Comparison of ENCODE assay signal across 8 cellular contexts in genomic region chr5:431001-431710, GRCh38. TPM values are rescaled to one million over a fixed set of nuclear protein-coding genes. Genes with fewer than 3 reads are reported as not detected.
DNase-seq lines count a peak whose midpoint lies in the region; ATAC-seq and TF ChIP-seq lines count a peak whose summit lies in the region.

No MANE protein-coding gene starts in this region.

- H3K9me3 Mint-ChIP-seq in neural progenitor cell = peaks cover 3% of the 10 kb centered on the region

- H2AFZ ChIP-seq in neural progenitor cell (replicated peaks) = no peak overlapping the region

- no peaks in the 10 kb centered on the region for H3K27me3 ChIP-seq in neural progenitor cell

- no peaks in the 10 kb centered on the region for H3K36me3 ChIP-seq in neural progenitor cell

- no peaks in the 10 kb centered on the region for H3K79me2 ChIP-seq in neural progenitor cell (ENCODE audit: low read depth)

- H3K27ac Mint-ChIP-seq in neural progenitor cell = no peak overlapping the region

- H3K36me3 Mint-ChIP-seq in neural progenitor cell = peaks cover 3% of the 10 kb centered on the region

- H3K4me3 ChIP-seq in epithelial cell of proximal tubule (ENCODE audit: low read depth, low read length) = no peak overlapping the region
- H3K4me3 ChIP-seq in neural progenitor cell = no peak overlapping the region

- H3K4me3 Mint-ChIP-seq in neural progenitor cell = no peak overlapping the region

- ATAC-seq in GM21619 (IDR thresholded peaks at IDR 0.05; ENCODE audit: unreplicated experiment) (peak; percentile 70), GM19324 (IDR thresholded peaks at IDR 0.05; ENCODE audit: low FRiP score, unreplicated experiment) (no peak)

- no peaks in the 10 kb centered on the region for H3K9me3 ChIP-seq in neural progenitor cell (ENCODE audit: low read depth)

- peaks cover 4% of the 10 kb centered on the region for H3K27me3 Mint-ChIP-seq in neural progenitor cell (ENCODE audit: insufficient read depth, low read depth)

- H3K4me1 ChIP-seq in neural progenitor cell = no peaks in the 10 kb centered on the region

- peak; percentile 65 for DNase-seq in ELR (ENCODE audit: low read depth)
- peak; percentile 37 for DNase-seq in MV-4-11 (lab: John Stamatoyannopoulos, UW)
- peak; percentile 23 for DNase-seq in activated CD4-positive, alpha-beta T cell treated with anti-CD3 and anti-CD28 coated beads, Interleukin-2, amount 50 U/mL, for 1 hour
- no peak for DNase-seq in epithelial cell of proximal tubule (ENCODE audit: low read depth)
- peak; percentile 80 for DNase-seq in neural progenitor cell (ENCODE audit: low spot score)
- DNase-seq in middle frontal gyrus (ENCODE audit: extremely low spot score, low spot score) = no peak

- no peak overlapping the region for H3K9ac ChIP-seq in neural progenitor cell

- peaks cover 17% of the 10 kb centered on the region for H3K4me1 Mint-ChIP-seq in neural progenitor cell

- no peak overlapping the region for H3K27ac ChIP-seq in neural progenitor cell

- H4K20me1 ChIP-seq in neural progenitor cell (ENCODE audit: low read depth) = no peaks in the 10 kb centered on the region

- no peak overlapping the region for H3K4me2 ChIP-seq in neural progenitor cell

- TF ChIP-seq CTCF in epithelial cell of proximal tubule (conservative IDR thresholded peaks at IDR 0.05; ENCODE audit: low read depth, low read length) (peak; percentile 64), neural progenitor cell (IDR thresholded peaks at IDR 0.05) (peak; percentile 86)

- no peaks in the 10 kb centered on the region for H3F3A ChIP-seq in neural progenitor cell (ENCODE audit: low read depth)

RNA-seq across cellular contexts. Expression of gene EXOC3, which starts 11.8 kb away (rescaled TPM):
- total RNA-seq in epithelial cell of proximal tubule (23.8 and 27.2 TPM in 2 replicates), neural progenitor cell (ENCODE audit: low replicate concordance) (19.2 and 37.6 TPM in 2 replicates)

Comparison
In these comparisons a context has a peak if more than half of its experiments do, and no peak if none do; other contexts are left out.
1. DNase-seq: peak in ELR (single experiment), MV-4-11 (single experiment), activated CD4-positive, alpha-beta T cell treated with anti-CD3 and anti-CD28 coated beads, Interleukin-2, amount 50 U/mL, for 1 hour (single experiment) and neural progenitor cell (single experiment); none in epithelial cell of proximal tubule (single experiment) and middle frontal gyrus (single experiment).